Comparison of ENCODE assay signal across 10 cellular contexts in the genomic region with DNA sequence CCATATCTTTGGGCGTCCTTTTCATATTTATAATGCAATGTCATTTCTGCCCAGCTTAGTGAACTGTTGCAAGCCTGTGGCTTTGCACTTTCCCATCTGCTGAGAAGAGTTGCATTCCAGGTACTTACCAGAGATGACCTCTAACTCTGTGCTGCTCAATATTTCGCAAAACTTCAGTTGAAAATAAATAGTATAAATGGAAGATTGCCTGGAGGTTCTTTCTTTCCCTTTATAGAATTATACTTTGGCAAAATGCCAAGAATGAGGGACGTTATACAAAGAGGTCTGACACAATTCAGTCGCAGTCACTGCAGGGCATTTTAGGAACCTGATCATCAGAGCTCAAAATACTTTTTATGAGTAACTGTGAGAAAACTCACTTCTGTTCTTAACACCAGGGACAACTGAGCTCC. TPM values are rescaled to one million over a fixed set of nuclear protein-coding genes. Genes with fewer than 3 reads are reported as not detected.
DNase-seq lines count a peak whose midpoint lies in the region; ATAC-seq and TF ChIP-seq lines count a peak whose summit lies in the region.
"Had no signal": no experiment of that assay in that cellular context is flagged by ENCODE, and none has a peak within 500 bp of the region (broad histone marks: within the 10 kb centered on the region; RNA-seq: fewer than 3 reads in every experiment).

No MANE protein-coding gene starts in this region.

- no peaks in the 10 kb centered on the region for H3K79me2 ChIP-seq in PC-9 (ENCODE audit: low read depth)

- no peaks in the 10 kb centered on the region for H3K36me3 ChIP-seq in PC-9 (ENCODE audit: low read depth)
- H3K36me3 ChIP-seq in thoracic aorta: no peaks in the 10 kb centered on the region

- intact Hi-C loops in Right ventricle myocardium superior (cut with DNase I) (no loop called here), cardiac septum (cut with DNase I) (no loop called here), PC-9 (cut with micrococcal nuclease; ENCODE audit: unreplicated experiment) (loop anchor here (2.0 kb wide), 1 partner anchor 32 kb away; no protein-coding TSS in a partner anchor)
- intact Hi-C loops in activated CD4-positive, alpha-beta memory T cell treated with anti-CD3 and anti-CD28 coated beads for 36 hours (cut with micrococcal nuclease): no loop called here

- no peaks in the 10 kb centered on the region for H3K4me1 Mint-ChIP-seq in activated CD4-positive, alpha-beta memory T cell treated with anti-CD3 and anti-CD28 coated beads for 36 hours (ENCODE audit: low read depth)
- H3K4me1 Mint-ChIP-seq: CD4-positive, CD25-positive, alpha-beta regulatory T cell had no signal

- no peak for DNase-seq in Right ventricle myocardium superior
- no peak for DNase-seq in cardiac septum (ENCODE audit: low spot score)
- peak; percentile 8 to 83 for DNase-seq in PC-9
- DNase-seq in thoracic aorta (ENCODE audit: low spot score): no peak
- no peak for DNase-seq in NCI-H526 (lab: John Stamatoyannopoulos, UW)
- DNase-seq in nucleus accumbens (lab: John Stamatoyannopoulos, UW): no peak
- DNase-seq in activated CD4-positive, alpha-beta memory T cell treated with anti-CD3 and anti-CD28 coated beads for 36 hours: no peak
- DNase-seq: CD4-positive, CD25-positive, alpha-beta regulatory T cell had no signal

- H3K4me1 ChIP-seq in PC-9 (replicated peaks; ENCODE audit: insufficient read depth) (peaks cover 24% of the 10 kb centered on the region), thoracic aorta (ENCODE audit: control insufficient read depth in 1 of 2, low read depth in 2 of 2) (peaks cover 0 to 3% of the 10 kb centered on the region in 2 donors)

- no peak overlapping the region for H3K4me3 ChIP-seq in PC-9
- no peak overlapping the region for H3K4me3 ChIP-seq in thoracic aorta

- H3K36me3 Mint-ChIP-seq in activated CD4-positive, alpha-beta memory T cell treated with anti-CD3 and anti-CD28 coated beads for 36 hours: no peaks in the 10 kb centered on the region
- H3K36me3 Mint-ChIP-seq: CD4-positive, CD25-positive, alpha-beta regulatory T cell; natural killer cell treated with Interleukin-12 subunit alpha and Interleukin-12 subunit beta and Interleukin-15 and Interleukin-18, amount 100 ng/mL, for 72 hours had no signal

- no peaks in the 10 kb centered on the region for H3K9me2 ChIP-seq in PC-9 (ENCODE audit: insufficient read depth)

- ATAC-seq in Right ventricle myocardium superior (ENCODE audit: poor library complexity) (peak; percentile 73), HG03378 (IDR thresholded peaks at IDR 0.05; ENCODE audit: unreplicated experiment) (peak; percentile 72), thoracic aorta (ENCODE audit: insufficient number of reproducible peaks, low FRiP score, low read depth) (peak; percentile 18)
- ATAC-seq: natural killer cell treated with Interleukin-12 subunit alpha and Interleukin-12 subunit beta and Interleukin-15 and Interleukin-18, amount 100 ng/mL, for 72 hours had no signal

- no TSS peak for BruUV-seq in PC-9 (replicated peaks; lab: Mats Ljungman, UMichigan)

- H3K9me3 ChIP-seq in PC-9 (ENCODE audit: insufficient read depth, low read depth) (no peaks in the 10 kb centered on the region), thoracic aorta (no peaks in the 10 kb centered on the region)

- H3K9me3 Mint-ChIP-seq in activated CD4-positive, alpha-beta memory T cell treated with anti-CD3 and anti-CD28 coated beads for 36 hours: no peaks in the 10 kb centered on the region
- H3K9me3 Mint-ChIP-seq: natural killer cell treated with Interleukin-12 subunit alpha and Interleukin-12 subunit beta and Interleukin-15 and Interleukin-18, amount 100 ng/mL, for 72 hours had no signal

- H3K27ac ChIP-seq in PC-9 (peak overlapping the region; percentile 35; the same call in 1 of the 2 replicates), thoracic aorta (no peak overlapping the region)

- no peak overlapping the region for H3K4me3 Mint-ChIP-seq in activated CD4-positive, alpha-beta memory T cell treated with anti-CD3 and anti-CD28 coated beads for 36 hours
- H3K4me3 Mint-ChIP-seq: natural killer cell treated with Interleukin-12 subunit alpha and Interleukin-12 subunit beta and Interleukin-15 and Interleukin-18, amount 100 ng/mL, for 72 hours had no signal

- H3K27me3 Mint-ChIP-seq in activated CD4-positive, alpha-beta memory T cell treated with anti-CD3 and anti-CD28 coated beads for 36 hours: peaks cover 6% of the 10 kb centered on the region

- peaks cover 3% of the 10 kb centered on the region; the same call in 1 of the 2 replicates for H3F3A ChIP-seq in PC-9 (ENCODE audit: insufficient read depth, low read depth)

- H3K27ac Mint-ChIP-seq in activated CD4-positive, alpha-beta memory T cell treated with anti-CD3 and anti-CD28 coated beads for 36 hours: no peak overlapping the region
- H3K27ac Mint-ChIP-seq: CD4-positive, CD25-positive, alpha-beta regulatory T cell; natural killer cell treated with Interleukin-12 subunit alpha and Interleukin-12 subunit beta and Interleukin-15 and Interleukin-18, amount 100 ng/mL, for 72 hours had no signal

- POLR2A ChIA-PET in PC-9 (lab: Charles Lee; ENCODE audit: unreplicated experiment): interaction anchor here (0.6 kb wide), 1 partner anchor 54 kb away, joined by 3 read pairs; no protein-coding TSS in a partner anchor
- POLR2A ChIA-PET in activated CD4-positive, alpha-beta memory T cell treated with anti-CD3 and anti-CD28 coated beads for 36 hours (lab: Charles Lee): no interaction called here

- H3K27me3 ChIP-seq in PC-9 (ENCODE audit: insufficient read depth, low read depth) (no peaks in the 10 kb centered on the region), thoracic aorta (replicated peaks; ENCODE audit: insufficient read depth) (no peaks in the 10 kb centered on the region)

- CTCF ChIA-PET in PC-9 (lab: Charles Lee): no interaction called here
- CTCF ChIA-PET in activated CD4-positive, alpha-beta memory T cell treated with anti-CD3 and anti-CD28 coated beads for 36 hours (lab: Charles Lee): no interaction called here

- H2AFZ ChIP-seq in PC-9: no peak overlapping the region

- H3K4me2 ChIP-seq in PC-9: peak overlapping the region; percentile 41; the same call in 1 of the 2 replicates

- H4K20me1 ChIP-seq in PC-9 (ENCODE audit: insufficient read depth): no peaks in the 10 kb centered on the region

- no peak for TF ChIP-seq CTCF in PC-9 (conservative IDR thresholded peaks at IDR 0.05)
- TF ChIP-seq CTCF in thoracic aorta (IDR thresholded peaks at IDR 0.05): no peak

RNA-seq across cellular contexts. Expression of a gene that starts 18.9 kb away (rescaled TPM):
- total RNA-seq in Right ventricle myocardium superior (121 TPM), cardiac septum (127 TPM), PC-9 (2021) (7.4 and 8.1 TPM in 2 replicates), thoracic aorta (10 to 100 TPM in 1 of 2 donors, 1 to 10 TPM in 1; 6.6 to 16.9 TPM)
- total RNA-seq in activated CD4-positive, alpha-beta memory T cell treated with anti-CD3 and anti-CD28 coated beads for 36 hours: 10 to 100 TPM in 1 of 2 experiments, 1 to 10 TPM in 1; 8.8 to 10.3 TPM
- total RNA-seq: CD4-positive, CD25-positive, alpha-beta regulatory T cell had no signal

Comparison
In these comparisons a context has a peak if more than half of its experiments do, and no peak if none do; other contexts are left out.
1. ATAC-seq: peak in every context shown above with its lines; median percentile 73 in Right ventricle myocardium superior; 72 in HG03378; 18 in thoracic aorta.
2. DNase-seq: peak in PC-9 (2 of 2); none in Right ventricle myocardium superior (single experiment), cardiac septum (single experiment), thoracic aorta (single experiment), NCI-H526 (0 of 2), nucleus accumbens (0 of 56) and activated CD4-positive, alpha-beta memory T cell treated with anti-CD3 and anti-CD28 coated beads for 36 hours (single experiment).